In the genomic region with DNA sequence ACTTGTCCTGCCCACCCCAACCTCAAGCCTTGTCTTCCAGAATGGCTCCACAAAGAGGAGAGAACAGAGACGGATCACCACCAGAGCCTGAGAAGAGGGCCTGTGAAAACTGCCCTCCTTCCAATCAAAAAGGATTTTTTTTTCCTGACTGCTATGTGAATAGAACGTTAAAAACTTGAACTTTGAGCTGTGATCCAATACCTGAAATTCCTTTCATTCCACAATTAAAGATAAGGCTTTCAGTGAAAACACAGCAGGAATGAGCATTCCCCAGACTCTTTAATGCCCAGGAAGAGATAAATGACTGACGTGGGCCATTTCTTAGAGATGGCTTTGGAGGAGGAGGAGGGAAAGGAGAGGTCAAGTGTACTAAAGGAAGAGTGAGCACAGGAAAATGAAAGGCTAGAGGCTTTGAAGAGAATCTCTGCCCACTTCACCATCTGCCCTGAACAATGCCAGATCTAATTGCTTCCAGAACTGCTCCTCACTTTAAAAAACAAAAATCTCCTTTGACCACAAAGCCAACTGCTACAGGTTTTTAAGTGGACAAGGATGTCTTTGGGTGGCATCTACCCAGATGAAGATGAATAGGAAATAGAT, we compare ENCODE assay signal across 11 cellular contexts.
DNase-seq lines count a peak whose midpoint lies in the region; ATAC-seq and TF ChIP-seq lines count a peak whose summit lies in the region.
"Had no signal": no experiment of that assay in that cellular context is flagged by ENCODE, and none has a peak within 500 bp of the region (broad histone marks: within the 10 kb centered on the region; RNA-seq: fewer than 3 reads in every experiment).

No MANE protein-coding gene starts in this region.

- no peaks in the 10 kb centered on the region for H3K27me3 Mint-ChIP-seq in Caco-2 (ENCODE audit: insufficient read depth, unreplicated experiment)
- no peaks in the 10 kb centered on the region for H3K27me3 Mint-ChIP-seq in memory B cell

- H3K36me3 Mint-ChIP-seq in Caco-2 (ENCODE audit: insufficient read depth, unreplicated experiment) (peaks cover 10% of the 10 kb centered on the region), memory B cell (no peaks in the 10 kb centered on the region)

- DNase-seq in Caco-2, result peak; percentile 77 to 80
- DNase-seq in astrocyte of the cerebellum (ENCODE audit: low read depth), result peak; percentile 9
- DNase-seq in memory B cell (ENCODE audit: low spot score in 2 of 2), result no peak
- no peak for DNase-seq in NCI-H2227 treated with DMSO at 0.1 percent for 48 hours (lab: John Stamatoyannopoulos, UW)
- DNase-seq in putamen (ENCODE audit: low spot score), result no peak
- DNase-seq in hippocampal formation (lab: John Stamatoyannopoulos, UW), result no peak
- DNase-seq: adrenal gland, tibial artery had no signal

- TF ChIP-seq EP300 in Ishikawa (IDR thresholded peaks at IDR 0.05; ENCODE audit: borderline replicate concordance), result peak; percentile 62

- TF ChIP-seq CTCF in Caco-2 (IDR thresholded peaks at IDR 0.05; ENCODE audit: insufficient read depth in 1 of 2, low read depth in 1 of 2, low read length in 1 of 2, severe bottlenecking in 1 of 2, unreplicated experiment in 1 of 2) (no peak), astrocyte of the cerebellum (IDR thresholded peaks at IDR 0.05; ENCODE audit: low read depth, low read length, missing control alignments) (no peak)

- H3K4me1 ChIP-seq in Caco-2, result peaks cover 78% of the 10 kb centered on the region
- H3K4me1 ChIP-seq: adrenal gland had no signal

- H3K4me3 Mint-ChIP-seq in Caco-2 (ENCODE audit: unreplicated experiment) (peak overlapping the region; percentile 55), memory B cell (no peak overlapping the region)

- BruUV-seq in Caco-2 (replicated peaks; lab: Mats Ljungman, UMichigan), result no TSS peak

- H3K4me1 Mint-ChIP-seq in Caco-2 (ENCODE audit: low read depth, unreplicated experiment) (peaks cover 69% of the 10 kb centered on the region), memory B cell (peaks cover 30% of the 10 kb centered on the region)

- H3K27ac Mint-ChIP-seq in Caco-2 (ENCODE audit: unreplicated experiment), result peak overlapping the region; percentile 90
- H3K27ac Mint-ChIP-seq in memory B cell, result peak overlapping the region; percentile 68

- no peaks in the 10 kb centered on the region for H3K9me3 ChIP-seq in Caco-2
- H3K9me3 ChIP-seq: adrenal gland, neutrophil, tibial artery had no signal

- H3K27me3 ChIP-seq in Caco-2 (replicated peaks; ENCODE audit: control insufficient read depth, insufficient read depth, low read length), result no peaks in the 10 kb centered on the region
- H3K27me3 ChIP-seq: adrenal gland, neutrophil, tibial artery had no signal

- H3K4me3 ChIP-seq in Caco-2 (ENCODE audit: low read depth, low read length), result no peak overlapping the region
- H3K4me3 ChIP-seq in astrocyte of the cerebellum (ENCODE audit: low read depth, low read length), result no peak overlapping the region
- H3K4me3 ChIP-seq: adrenal gland, tibial artery had no signal

- H3K9me3 Mint-ChIP-seq in Caco-2 (ENCODE audit: unreplicated experiment) (peaks cover 10% of the 10 kb centered on the region), memory B cell (no peaks in the 10 kb centered on the region)

- no peak for TF ChIP-seq RAD21 in Ishikawa (IDR thresholded peaks at IDR 0.05; ENCODE audit: low read depth)

- no peak for ATAC-seq in memory B cell (ENCODE audit: low read depth)
- no peak for ATAC-seq in GM21619 (IDR thresholded peaks at IDR 0.05; ENCODE audit: unreplicated experiment)

- CTCF ChIA-PET in Caco-2 (lab: Charles Lee), result interaction anchor here (0.6 to 1.0 kb wide), 2 partner anchors 222 to 367 kb away, joined by 4 read pairs; no protein-coding TSS in a partner anchor

- in situ Hi-C loops in astrocyte of the cerebellum (cut with HindIII; ENCODE audit: low sequenced_read_pairs), result no loop called here

- POLR2A ChIA-PET in Caco-2 (lab: Charles Lee), result interaction anchor here (0.6 to 1.4 kb wide), 8 partner anchors 31 to 281 kb away, joined by 3 to 4 read pairs (median 3); no protein-coding TSS in a partner anchor

- intact Hi-C loops in Caco-2 (cut with micrococcal nuclease; ENCODE audit: unreplicated experiment), result loop anchor here (1.0 to 5.0 kb wide), 6 partner anchors 102 to 281 kb away; a partner anchor contains a TSS

- no peaks in the 10 kb centered on the region for H3K36me3 ChIP-seq in Caco-2 (ENCODE audit: control insufficient read depth, insufficient read depth, low read length)
- H3K36me3 ChIP-seq: adrenal gland, neutrophil, tibial artery had no signal

TF ChIP-seq in Ishikawa, 13 proteins besides CTCF, POLR2A, EP300 and RAD21:
- TF ChIP-seq TCF12 (IDR thresholded peaks at IDR 0.05; ENCODE audit: low read depth) (no peak), CREB1 (IDR thresholded peaks at IDR 0.05; ENCODE audit: low read depth) (no peak), TAF1 (IDR thresholded peaks at IDR 0.05; ENCODE audit: low read depth) (no peak), NFIC (IDR thresholded peaks at IDR 0.05) (peak; percentile 25; the same call in 1 of the 2 replicates), YY1 (IDR thresholded peaks at IDR 0.05; ENCODE audit: low read depth) (no peak), TEAD4 (IDR thresholded peaks at IDR 0.05) (peak; percentile 78), CEBPB (IDR thresholded peaks at IDR 0.05) (no peak), FOXM1 (IDR thresholded peaks at IDR 0.05; ENCODE audit: borderline replicate concordance, low read depth) (no peak)
- TF ChIP-seq, protein P1, sequence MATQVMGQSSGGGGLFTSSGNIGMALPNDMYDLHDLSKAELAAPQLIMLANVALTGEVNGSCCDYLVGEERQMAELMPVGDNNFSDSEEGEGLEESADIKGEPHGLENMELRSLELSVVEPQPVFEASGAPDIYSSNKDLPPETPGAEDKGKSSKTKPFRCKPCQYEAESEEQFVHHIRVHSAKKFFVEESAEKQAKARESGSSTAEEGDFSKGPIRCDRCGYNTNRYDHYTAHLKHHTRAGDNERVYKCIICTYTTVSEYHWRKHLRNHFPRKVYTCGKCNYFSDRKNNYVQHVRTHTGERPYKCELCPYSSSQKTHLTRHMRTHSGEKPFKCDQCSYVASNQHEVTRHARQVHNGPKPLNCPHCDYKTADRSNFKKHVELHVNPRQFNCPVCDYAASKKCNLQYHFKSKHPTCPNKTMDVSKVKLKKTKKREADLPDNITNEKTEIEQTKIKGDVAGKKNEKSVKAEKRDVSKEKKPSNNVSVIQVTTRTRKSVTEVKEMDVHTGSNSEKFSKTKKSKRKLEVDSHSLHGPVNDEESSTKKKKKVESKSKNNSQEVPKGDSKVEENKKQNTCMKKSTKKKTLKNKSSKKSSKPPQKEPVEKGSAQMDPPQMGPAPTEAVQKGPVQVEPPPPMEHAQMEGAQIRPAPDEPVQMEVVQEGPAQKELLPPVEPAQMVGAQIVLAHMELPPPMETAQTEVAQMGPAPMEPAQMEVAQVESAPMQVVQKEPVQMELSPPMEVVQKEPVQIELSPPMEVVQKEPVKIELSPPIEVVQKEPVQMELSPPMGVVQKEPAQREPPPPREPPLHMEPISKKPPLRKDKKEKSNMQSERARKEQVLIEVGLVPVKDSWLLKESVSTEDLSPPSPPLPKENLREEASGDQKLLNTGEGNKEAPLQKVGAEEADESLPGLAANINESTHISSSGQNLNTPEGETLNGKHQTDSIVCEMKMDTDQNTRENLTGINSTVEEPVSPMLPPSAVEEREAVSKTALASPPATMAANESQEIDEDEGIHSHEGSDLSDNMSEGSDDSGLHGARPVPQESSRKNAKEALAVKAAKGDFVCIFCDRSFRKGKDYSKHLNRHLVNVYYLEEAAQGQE (IDR thresholded peaks at IDR 0.05; ENCODE audit: low read depth), result no peak
- TF ChIP-seq, protein P2, sequence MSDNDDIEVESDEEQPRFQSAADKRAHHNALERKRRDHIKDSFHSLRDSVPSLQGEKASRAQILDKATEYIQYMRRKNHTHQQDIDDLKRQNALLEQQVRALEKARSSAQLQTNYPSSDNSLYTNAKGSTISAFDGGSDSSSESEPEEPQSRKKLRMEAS (IDR thresholded peaks at IDR 0.05), result 0 out of 2 replicates have a peak, but pooled peaks have one; percentile 26

Comparison
In these comparisons a context has a peak if more than half of its experiments do, and no peak if none do; other contexts are left out.
1. DNase-seq: peak in Caco-2 (2 of 2) and astrocyte of the cerebellum (single experiment); none in memory B cell (0 of 2), NCI-H2227 treated with DMSO at 0.1 percent for 48 hours (single experiment), putamen (single experiment) and hippocampal formation (0 of 2).